11 cellular contexts compared by ENCODE assay signal in the genomic region with DNA sequence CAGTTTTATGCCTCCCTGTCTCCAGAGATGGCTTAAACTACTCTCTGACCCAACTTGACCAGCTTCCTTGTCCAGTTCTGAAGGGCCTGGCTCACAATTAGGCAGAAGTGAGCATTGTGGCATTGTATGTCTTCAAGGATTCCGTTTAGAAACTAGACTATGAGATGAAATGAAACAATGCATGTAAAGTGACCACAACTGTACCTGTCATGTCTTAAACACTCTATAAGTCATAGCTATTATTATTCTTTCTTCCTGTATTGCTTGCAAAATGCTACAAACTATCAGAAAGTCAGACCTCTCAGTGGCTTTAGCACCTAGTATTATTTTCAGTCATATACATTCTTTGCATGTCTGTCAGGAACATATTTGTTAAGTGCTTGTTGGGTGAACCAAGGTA.
A peak's percentile ranks its signal among the peaks of the same experiment; 100 is the strongest.
DNase-seq lines count a peak whose midpoint lies in the region; ATAC-seq and TF ChIP-seq lines count a peak whose summit lies in the region.
"Had no signal": no experiment of that assay in that cellular context is flagged by ENCODE, and none has a peak within 500 bp of the region (broad histone marks: within the 10 kb centered on the region; RNA-seq: fewer than 3 reads in every experiment).

No MANE protein-coding gene starts in this region.

- intact Hi-C loops in mammary epithelial cell (cut with micrococcal nuclease) = loop anchor here (5.0 kb wide), 1 partner anchor 215 kb away; no protein-coding TSS in a partner anchor

- CTCF ChIA-PET in mammary epithelial cell (lab: Charles Lee; ENCODE audit: low non-redundant PET) = no interaction called here

- H3K4me3 ChIP-seq in mammary epithelial cell (replicated peaks in 1 of 3; ENCODE audit: insufficient read depth in 1 of 3, low read depth in 2 of 3, low read length in 3 of 3) = no peak overlapping the region
- H3K4me3 ChIP-seq: right atrium auricular region had no signal

- H4K20me1 ChIP-seq in mammary epithelial cell (ENCODE audit: insufficient read depth, low read length) = no peaks in the 10 kb centered on the region

- WGBS in mammary epithelial cell (ENCODE audit: low coverage, missing lambda C conversion rate) = 11% methylated on average over 1 of the region's 1 CpG

- H3K36me3 ChIP-seq in mammary epithelial cell (ENCODE audit: insufficient read depth, low read length) = no peaks in the 10 kb centered on the region
- H3K36me3 ChIP-seq: right atrium auricular region had no signal

- no peaks in the 10 kb centered on the region for H3K79me2 ChIP-seq in mammary epithelial cell (ENCODE audit: insufficient read depth, low read length)

- no peaks in the 10 kb centered on the region for H3K9me3 ChIP-seq in mammary epithelial cell (replicated peaks; ENCODE audit: insufficient read depth, low read length)
- H3K9me3 ChIP-seq: right atrium auricular region had no signal

- peaks cover 33% of the 10 kb centered on the region for H3K4me1 ChIP-seq in mammary epithelial cell (ENCODE audit: insufficient read depth, low read length)

- DNase-seq in mammary epithelial cell (peak; percentile 39), substantia nigra (lab: John Stamatoyannopoulos, UW) (no peak), NCI-H2029 (lab: John Stamatoyannopoulos, UW) (no peak), DMS153 (lab: John Stamatoyannopoulos, UW) (no peak)
- DNase-seq in stimulated activated CD4-positive, alpha-beta T cell treated with anti-CD3 and anti-CD28 coated beads, Interleukin-2, amount 100 ng/mL, for 24 hours = no peak
- DNase-seq: NCI-H510A treated with DMSO at 0.1 percent for 48 hours had no signal

- dilution Hi-C loops in mammary epithelial cell (cut with HindIII; ENCODE audit: low sequenced_read_pairs) = no loop called here

- H2AFZ ChIP-seq in mammary epithelial cell (ENCODE audit: low read depth, low read length) = no peak overlapping the region

- H3K27me3 ChIP-seq in mammary epithelial cell (ENCODE audit: insufficient read depth, low read length) = no peaks in the 10 kb centered on the region
- H3K27me3 ChIP-seq: right atrium auricular region had no signal

- no peak for TF ChIP-seq CTCF in mammary epithelial cell (conservative IDR thresholded peaks at IDR 0.05 in 1 of 2, IDR thresholded peaks at IDR 0.05 in 1 of 2; ENCODE audit: extremely low read depth in 1 of 2, insufficient read depth in 1 of 2, low read depth in 1 of 2, low read length in 2 of 2)

- no peak overlapping the region for H3K4me2 ChIP-seq in mammary epithelial cell (ENCODE audit: insufficient read depth, low read depth, low read length)

- H3K9ac ChIP-seq in mammary epithelial cell (ENCODE audit: insufficient read depth, low read length) = no peak overlapping the region

- H3K27ac ChIP-seq in mammary epithelial cell (ENCODE audit: insufficient read depth, low read depth, low read length) (no peak overlapping the region), substantia nigra (ENCODE audit: low read depth, low read length, poor library complexity, severe bottlenecking) (no peak overlapping the region)
- H3K27ac ChIP-seq: right atrium auricular region had no signal

- no TSS peak for BruUV-seq in mammary epithelial cell (replicated peaks; lab: Mats Ljungman, UMichigan)

- ATAC-seq in GM18519 (IDR thresholded peaks at IDR 0.05; ENCODE audit: low FRiP score, unreplicated experiment) (peak; percentile 97), GM19468 (IDR thresholded peaks at IDR 0.05; ENCODE audit: extremely low read depth, unreplicated experiment) (peak; percentile 91), HG03025 (IDR thresholded peaks at IDR 0.05; ENCODE audit: low FRiP score, unreplicated experiment) (peak; percentile 97)
- ATAC-seq: left lobe of liver had no signal

- in situ Hi-C loops in mammary epithelial cell (cut with MboI; ENCODE audit: low sequenced_read_pairs in 2 of 2) = loop anchor here in 1 of 2 donors (10.0 kb wide), 1 partner anchor 293 kb away; a partner anchor contains a TSS
